Comparison of ENCODE assay signal across 7 cellular contexts in genomic region chr11:60345489-60345888, GRCh38.
DNase-seq lines count a peak whose midpoint lies in the region; ATAC-seq and TF ChIP-seq lines count a peak whose summit lies in the region.

No MANE protein-coding gene starts in this region.

- no peak for DNase-seq in GM10266 (ENCODE audit: extremely low spot score)
- DNase-seq in HL-60 (ENCODE audit: low read depth in 1 of 2, low spot score in 1 of 2) = peak in 1 of 2 experiments; percentile 50
- DNase-seq in activated CD4-positive, alpha-beta T cell treated with anti-CD3 and anti-CD28 coated beads, Interleukin-2, amount 50 U/mL, for 48 hours = peak; percentile 23 to 47
- DNase-seq in midbrain (lab: John Stamatoyannopoulos, UW) = peak; percentile 13
- DNase-seq in GM19240 (ENCODE audit: insufficient read length, low spot score) = no peak

- no peaks in the 10 kb centered on the region for H3K27me3 ChIP-seq in HL-60 (ENCODE audit: insufficient read depth, poor library complexity, severe bottlenecking)

- no peak overlapping the region for H3K4me3 ChIP-seq in HL-60 (replicated peaks; ENCODE audit: insufficient read depth, low read length)

- ATAC-seq in GM19455 (IDR thresholded peaks at IDR 0.05; ENCODE audit: unreplicated experiment) (no peak), GM18873 (IDR thresholded peaks at IDR 0.05; ENCODE audit: low FRiP score, unreplicated experiment) (no peak)

- no peak overlapping the region for H3K27ac ChIP-seq in HL-60 (replicated peaks)

- TF ChIP-seq CTCF in GM10266 (IDR thresholded peaks at IDR 0.05; ENCODE audit: control insufficient read depth, insufficient read depth, low read depth, missing control alignments) (peak; percentile 70), HL-60 (IDR thresholded peaks at IDR 0.05; ENCODE audit: insufficient read depth, low read length) (peak; percentile 40)

Comparison
In these comparisons a context has a peak if more than half of its experiments do, and no peak if none do; other contexts are left out.
1. DNase-seq: peak in activated CD4-positive, alpha-beta T cell treated with anti-CD3 and anti-CD28 coated beads, Interleukin-2, amount 50 U/mL, for 48 hours (2 of 2) and midbrain (single experiment); none in GM10266 (single experiment) and GM19240 (single experiment).